In the genomic region with DNA sequence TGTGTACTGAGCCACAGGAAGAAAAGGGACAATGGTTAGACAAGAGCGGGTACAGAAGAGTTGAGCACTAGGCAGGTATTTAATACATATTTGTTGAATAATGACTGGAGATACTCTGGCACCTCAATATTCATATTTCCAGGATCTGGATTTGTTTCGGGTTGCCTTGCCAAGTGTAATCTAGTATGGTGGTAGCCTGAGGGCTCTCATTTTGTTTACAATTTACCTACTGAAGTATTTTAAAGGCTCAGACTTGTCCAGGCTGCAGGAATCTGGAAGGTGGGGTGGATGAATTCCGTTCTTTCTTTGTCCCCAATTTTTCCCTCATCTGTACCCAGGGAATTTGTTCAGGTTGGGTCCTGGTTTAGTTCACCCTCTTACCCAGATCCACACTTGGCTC, we compare ENCODE assay signal across 21 cellular contexts.
DNase-seq lines count a peak whose midpoint lies in the region; ATAC-seq, FAIRE-seq and TF ChIP-seq lines count a peak whose summit lies in the region.
"Had no signal": no experiment of that assay in that cellular context is flagged by ENCODE, and none has a peak within 500 bp of the region (broad histone marks: within the 10 kb centered on the region; RNA-seq: fewer than 3 reads in every experiment).

No MANE protein-coding gene starts in this region.

- H3K9me1 ChIP-seq in keratinocyte (ENCODE audit: control insufficient read depth, extremely low read depth, insufficient read depth, low read length): no peaks in the 10 kb centered on the region

- H3K4me3 Mint-ChIP-seq in MCF 10A (ENCODE audit: unreplicated experiment) (no peak overlapping the region), WTC11 (no peak overlapping the region), type B pancreatic cell (no peak overlapping the region)
- H3K4me3 Mint-ChIP-seq: IgD-negative memory B cell had no signal

- H3K9ac ChIP-seq in keratinocyte (ENCODE audit: control insufficient read depth, extremely low read depth, insufficient read depth, low read length): no peak overlapping the region
- H3K9ac ChIP-seq: KMS-11 had no signal

- H4K20me1 ChIP-seq in keratinocyte (ENCODE audit: control insufficient read depth, extremely low read depth, insufficient read depth, low read length): no peaks in the 10 kb centered on the region

- no peak overlapping the region for H3K27ac Mint-ChIP-seq in MCF 10A (ENCODE audit: low read depth, unreplicated experiment)
- H3K27ac Mint-ChIP-seq in WTC11: 0 out of 2 replicates have a peak overlapping the region, but pooled peaks have one; percentile 71
- H3K27ac Mint-ChIP-seq in type B pancreatic cell: peak overlapping the region; percentile 18
- H3K27ac Mint-ChIP-seq: IgD-negative memory B cell had no signal

- no peak overlapping the region for H3K27ac ChIP-seq in breast epithelium
- no peak overlapping the region for H3K27ac ChIP-seq in keratinocyte (ENCODE audit: control insufficient read depth, insufficient read depth, low read length)
- H3K27ac ChIP-seq: KMS-11, SK-N-MC had no signal

- H3K4me2 ChIP-seq in keratinocyte (ENCODE audit: control insufficient read depth, extremely low read depth, insufficient read depth, low read depth, low read length): no peak overlapping the region
- H3K4me2 ChIP-seq: KMS-11 had no signal

- dilution Hi-C loops in keratinocyte (cut with MboI; ENCODE audit: extremely low pct_ligation_motif_present, low sequenced_read_pairs): no loop called here

- no peaks in the 10 kb centered on the region for H3K36me3 ChIP-seq in breast epithelium
- no peaks in the 10 kb centered on the region for H3K36me3 ChIP-seq in keratinocyte (ENCODE audit: control insufficient read depth in 2 of 2, extremely low read depth in 1 of 2, insufficient read depth in 2 of 2, low read length in 2 of 2)

- H3K27me3 Mint-ChIP-seq in MCF 10A (ENCODE audit: insufficient read depth, unreplicated experiment): no peaks in the 10 kb centered on the region
- H3K27me3 Mint-ChIP-seq in WTC11 (ENCODE audit: low read depth): no peaks in the 10 kb centered on the region
- no peaks in the 10 kb centered on the region for H3K27me3 Mint-ChIP-seq in type B pancreatic cell

- no peak for TF ChIP-seq POLR2A in breast epithelium (IDR thresholded peaks at IDR 0.05)

- ATAC-seq in WTC11 (no peak; the same call in 1 of the 2 replicates), GM18498 (IDR thresholded peaks at IDR 0.05; ENCODE audit: unreplicated experiment) (no peak), HG03354 (IDR thresholded peaks at IDR 0.05; ENCODE audit: poor library complexity, severe bottlenecking, unreplicated experiment) (no peak)
- ATAC-seq: Panc1 had no signal

- FAIRE-seq in keratinocyte (lab: Jason Lieb, UNC): peak; percentile 23
- FAIRE-seq: D721Med, GM18507 had no signal

- H3K27me3 ChIP-seq in breast epithelium: no peaks in the 10 kb centered on the region
- no peaks in the 10 kb centered on the region for H3K27me3 ChIP-seq in keratinocyte (ENCODE audit: control insufficient read depth, extremely low read depth, insufficient read depth, low read length)

- H3K36me3 Mint-ChIP-seq in MCF 10A (ENCODE audit: insufficient read depth, unreplicated experiment) (no peaks in the 10 kb centered on the region), WTC11 (peaks cover 8% of the 10 kb centered on the region), type B pancreatic cell (peaks cover 20% of the 10 kb centered on the region)

- H3K4me1 ChIP-seq in breast epithelium (no peaks in the 10 kb centered on the region), keratinocyte (ENCODE audit: control insufficient read depth, extremely low read depth, insufficient read depth, low read length) (peaks cover 6% of the 10 kb centered on the region)

- H3K9me3 Mint-ChIP-seq in MCF 10A (ENCODE audit: unreplicated experiment): no peaks in the 10 kb centered on the region
- H3K9me3 Mint-ChIP-seq in WTC11: no peaks in the 10 kb centered on the region
- H3K9me3 Mint-ChIP-seq in type B pancreatic cell: no peaks in the 10 kb centered on the region

- DNase-seq in MCF 10A (ENCODE audit: unreplicated experiment) (peak; percentile 21), breast epithelium (ENCODE audit: low spot score in 2 of 2) (no peak), WTC11 (ENCODE audit: low spot score) (no peak), keratinocyte (ENCODE audit: low read depth, low spot score) (no peak), type B pancreatic cell (ENCODE audit: extremely low spot score, unreplicated experiment) (no peak), SW 1271 (lab: John Stamatoyannopoulos, UW) (no peak)
- DNase-seq: 8988T, ACHN, HCEC 1CT, NCI-H1694, NCI-H2227 treated with DMSO at 0.1 percent for 48 hours, NCI-H526 treated with DMSO at 0.1 percent for 48 hours, SIG-M5 had no signal

- intact Hi-C loops in MCF 10A (cut with micrococcal nuclease): no loop called here
- intact Hi-C loops in breast epithelium (cut with DNase I; ENCODE audit: low total_unique reads): no loop called here

- H3K79me2 ChIP-seq in keratinocyte (ENCODE audit: control insufficient read depth, insufficient read depth, low read length): no peaks in the 10 kb centered on the region

- H3K9me3 ChIP-seq in breast epithelium (peaks cover 4 to 10% of the 10 kb centered on the region in 2 donors), keratinocyte (ENCODE audit: control insufficient read depth, low read depth, low read length) (no peaks in the 10 kb centered on the region)

- BruUV-seq in MCF 10A (replicated peaks; lab: Mats Ljungman, UMichigan): no TSS peak

- CTCF ChIA-PET in MCF 10A (lab: Yijun Ruan, JAX) (interaction anchor here (0.6 to 0.8 kb wide), 4 partner anchors 13 to 88 kb away, joined by 3 read pairs; no protein-coding TSS in a partner anchor), WTC11 (lab: Charles Lee) (no interaction called here)

- no peak overlapping the region for H3K4me3 ChIP-seq in breast epithelium
- no peak overlapping the region for H3K4me3 ChIP-seq in keratinocyte (ENCODE audit: control insufficient read depth in 2 of 3, extremely low read depth in 1 of 3, insufficient read depth in 2 of 3, low read depth in 1 of 3, low read length in 3 of 3)
- H3K4me3 ChIP-seq: SK-N-MC had no signal

- no peak overlapping the region for H2AFZ ChIP-seq in keratinocyte (ENCODE audit: control insufficient read depth, low read length)

- TF ChIP-seq CTCF in MCF 10A (IDR thresholded peaks at IDR 0.05; ENCODE audit: unreplicated experiment) (no peak), breast epithelium (IDR thresholded peaks at IDR 0.05) (no peak), WTC11 (IDR thresholded peaks at IDR 0.05) (no peak), keratinocyte (optimal IDR thresholded peaks at IDR 0.05 in 1 of 3, IDR thresholded peaks at IDR 0.05 in 1 of 3, conservative IDR thresholded peaks at IDR 0.05 in 1 of 3; ENCODE audit: extremely low read depth in 1 of 3, insufficient read depth in 2 of 3, low read length in 3 of 3) (no peak), type B pancreatic cell (conservative IDR thresholded peaks at IDR 0.05) (no peak)

- POLR2A ChIA-PET in MCF 10A (lab: Yijun Ruan, JAX): interaction anchor here (1.2 kb wide), 1 partner anchor 13 kb away, joined by 3 read pairs; no protein-coding TSS in a partner anchor
- POLR2A ChIA-PET in WTC11 (lab: Charles Lee): no interaction called here

- peaks cover 8% of the 10 kb centered on the region for H3K4me1 Mint-ChIP-seq in MCF 10A (ENCODE audit: insufficient read depth, unreplicated experiment)
- peaks cover 65% of the 10 kb centered on the region for H3K4me1 Mint-ChIP-seq in WTC11
- H3K4me1 Mint-ChIP-seq in type B pancreatic cell (ENCODE audit: unreplicated experiment): peaks cover 38% of the 10 kb centered on the region
- H3K4me1 Mint-ChIP-seq: IgD-negative memory B cell had no signal

TF ChIP-seq in WTC11, 78 proteins besides CTCF, POLR2A, EP300 and RAD21 (continues in another document):
- no peak for TF ChIP-seq HMGA2 (CRISPR knock-in tag; IDR thresholded peaks at IDR 0.05)
- no peak for TF ChIP-seq ZNF416 (CRISPR knock-in tag; IDR thresholded peaks at IDR 0.05)
- TF ChIP-seq KAT7 (CRISPR knock-in tag; IDR thresholded peaks at IDR 0.05; ENCODE audit: borderline replicate concordance): no peak
- TF ChIP-seq NR2C2 (CRISPR knock-in tag; IDR thresholded peaks at IDR 0.05): no peak
- no peak for TF ChIP-seq NFE2L1 (CRISPR knock-in tag; IDR thresholded peaks at IDR 0.05)
- TF ChIP-seq ZNF121 (CRISPR knock-in tag; IDR thresholded peaks at IDR 0.05): no peak
- no peak for TF ChIP-seq JAZF1 (CRISPR knock-in tag; IDR thresholded peaks at IDR 0.05)
- TF ChIP-seq, protein P1, sequence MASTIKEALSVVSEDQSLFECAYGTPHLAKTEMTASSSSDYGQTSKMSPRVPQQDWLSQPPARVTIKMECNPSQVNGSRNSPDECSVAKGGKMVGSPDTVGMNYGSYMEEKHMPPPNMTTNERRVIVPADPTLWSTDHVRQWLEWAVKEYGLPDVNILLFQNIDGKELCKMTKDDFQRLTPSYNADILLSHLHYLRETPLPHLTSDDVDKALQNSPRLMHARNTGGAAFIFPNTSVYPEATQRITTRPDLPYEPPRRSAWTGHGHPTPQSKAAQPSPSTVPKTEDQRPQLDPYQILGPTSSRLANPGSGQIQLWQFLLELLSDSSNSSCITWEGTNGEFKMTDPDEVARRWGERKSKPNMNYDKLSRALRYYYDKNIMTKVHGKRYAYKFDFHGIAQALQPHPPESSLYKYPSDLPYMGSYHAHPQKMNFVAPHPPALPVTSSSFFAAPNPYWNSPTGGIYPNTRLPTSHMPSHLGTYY (CRISPR knock-in tag; IDR thresholded peaks at IDR 0.05): no peak
- no peak for TF ChIP-seq OVOL2 (CRISPR knock-in tag; IDR thresholded peaks at IDR 0.05; ENCODE audit: borderline replicate concordance)
- TF ChIP-seq, protein P2, sequence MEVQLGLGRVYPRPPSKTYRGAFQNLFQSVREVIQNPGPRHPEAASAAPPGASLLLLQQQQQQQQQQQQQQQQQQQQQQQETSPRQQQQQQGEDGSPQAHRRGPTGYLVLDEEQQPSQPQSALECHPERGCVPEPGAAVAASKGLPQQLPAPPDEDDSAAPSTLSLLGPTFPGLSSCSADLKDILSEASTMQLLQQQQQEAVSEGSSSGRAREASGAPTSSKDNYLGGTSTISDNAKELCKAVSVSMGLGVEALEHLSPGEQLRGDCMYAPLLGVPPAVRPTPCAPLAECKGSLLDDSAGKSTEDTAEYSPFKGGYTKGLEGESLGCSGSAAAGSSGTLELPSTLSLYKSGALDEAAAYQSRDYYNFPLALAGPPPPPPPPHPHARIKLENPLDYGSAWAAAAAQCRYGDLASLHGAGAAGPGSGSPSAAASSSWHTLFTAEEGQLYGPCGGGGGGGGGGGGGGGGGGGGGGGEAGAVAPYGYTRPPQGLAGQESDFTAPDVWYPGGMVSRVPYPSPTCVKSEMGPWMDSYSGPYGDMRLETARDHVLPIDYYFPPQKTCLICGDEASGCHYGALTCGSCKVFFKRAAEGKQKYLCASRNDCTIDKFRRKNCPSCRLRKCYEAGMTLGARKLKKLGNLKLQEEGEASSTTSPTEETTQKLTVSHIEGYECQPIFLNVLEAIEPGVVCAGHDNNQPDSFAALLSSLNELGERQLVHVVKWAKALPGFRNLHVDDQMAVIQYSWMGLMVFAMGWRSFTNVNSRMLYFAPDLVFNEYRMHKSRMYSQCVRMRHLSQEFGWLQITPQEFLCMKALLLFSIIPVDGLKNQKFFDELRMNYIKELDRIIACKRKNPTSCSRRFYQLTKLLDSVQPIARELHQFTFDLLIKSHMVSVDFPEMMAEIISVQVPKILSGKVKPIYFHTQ (CRISPR knock-in tag; IDR thresholded peaks at IDR 0.05): no peak
- TF ChIP-seq GTF2I (CRISPR knock-in tag; conservative IDR thresholded peaks at IDR 0.05): no peak
